In genomic region chr19:16456652-16457194, GRCh38 we compare ENCODE assay signal across 2 cellular contexts.
A peak's percentile ranks its signal among the peaks of the same experiment; 100 is the strongest.
TF ChIP-seq lines count a peak whose summit lies in the region.

No MANE protein-coding gene starts in this region.

TF ChIP-seq in HepG2, 621 proteins besides CTCF, POLR2A, EP300 and RAD21:
- no peak for TF ChIP-seq ZNF746 (CRISPR knock-in tag; IDR thresholded peaks at IDR 0.05)
- TF ChIP-seq NONO (IDR thresholded peaks at IDR 0.05), result no peak
- TF ChIP-seq NONO (CRISPR knock-in tag; conservative IDR thresholded peaks at IDR 0.05), result 0 out of 2 replicates have a peak, but pooled peaks have one; percentile 6
TF ChIP-seq in HepG2: peak in this region for 1.

TF ChIP-seq in GM12878, 131 proteins besides CTCF, POLR2A, EP300 and RAD21:
- TF ChIP-seq ATF7 (IDR thresholded peaks at IDR 0.05; ENCODE audit: low read depth), result no peak
- TF ChIP-seq SMARCA5 (IDR thresholded peaks at IDR 0.05), result 0 out of 2 replicates have a peak, but pooled peaks have one; percentile 13
- TF ChIP-seq IKZF1 (conservative IDR thresholded peaks at IDR 0.05), result 0 out of 2 replicates have a peak, but pooled peaks have one; percentile 45
- peak; percentile 28; the same call in 1 of the 2 replicates for TF ChIP-seq SPI1 (IDR thresholded peaks at IDR 0.05; ENCODE audit: borderline replicate concordance, insufficient read depth, low read depth, low read length)
TF ChIP-seq in GM12878: peak in this region for 3.
